In the genomic region with DNA sequence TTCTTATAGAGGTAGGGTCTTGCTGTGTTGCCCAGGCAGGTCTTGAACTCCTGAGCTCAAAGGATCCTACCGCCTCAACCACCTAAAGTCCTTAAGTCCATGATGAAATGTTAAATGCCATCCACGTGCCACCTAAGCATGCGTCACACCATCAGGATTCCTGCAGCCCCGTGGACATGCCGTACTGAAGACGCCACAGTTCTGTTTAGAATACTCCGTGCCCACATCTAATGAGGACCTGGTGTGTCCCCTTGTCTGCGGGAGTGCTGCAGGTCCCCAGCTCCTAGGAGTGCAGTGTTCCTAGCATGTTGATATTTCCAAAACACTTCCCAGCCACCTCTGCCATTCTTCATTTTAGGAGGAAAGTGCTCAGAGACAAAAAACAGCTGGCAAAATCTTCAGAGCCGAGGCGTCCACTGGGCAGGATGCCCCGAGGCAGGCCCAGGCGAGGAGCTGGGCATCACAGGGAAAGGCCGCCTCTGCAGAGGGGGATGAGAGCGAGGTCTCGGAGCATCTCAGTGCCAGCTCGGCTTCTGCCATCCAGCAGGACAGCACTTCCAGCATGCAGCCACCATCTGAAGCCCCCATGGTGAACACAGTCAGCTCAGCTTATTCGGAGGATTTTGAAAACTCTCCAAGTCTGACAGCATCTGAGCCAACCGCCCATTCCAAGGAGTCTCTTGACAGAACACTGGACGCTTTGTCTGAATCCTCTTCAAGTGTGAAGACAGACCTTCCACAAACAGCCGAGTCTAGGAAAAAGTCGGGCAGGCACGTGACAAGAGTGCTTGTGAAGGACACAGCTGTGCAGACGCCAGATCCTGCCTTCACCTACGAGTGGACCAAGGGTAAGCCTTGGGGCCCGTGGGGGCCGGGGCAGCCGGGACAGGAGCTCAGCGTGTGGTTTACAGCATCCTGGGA, we compare ENCODE assay signal across 19 cellular contexts. TPM values are rescaled to one million over a fixed set of nuclear protein-coding genes. Genes with fewer than 3 reads are reported as not detected.
DNase-seq lines count a peak whose midpoint lies in the region; ATAC-seq and TF ChIP-seq lines count a peak whose summit lies in the region.
"Had no signal": no experiment of that assay in that cellular context is flagged by ENCODE, and none has a peak within 500 bp of the region (broad histone marks: within the 10 kb centered on the region; RNA-seq: fewer than 3 reads in every experiment).

No MANE protein-coding gene starts in this region.

- CTCF ChIA-PET in CD4-positive, alpha-beta memory T cell (lab: Charles Lee; ENCODE audit: partially characterized antibody) = no interaction called here

- H3K4me3 ChIP-seq in WERI-Rb-1 (ENCODE audit: low read depth, low read length) = no peak overlapping the region
- H3K4me3 ChIP-seq in esophagus muscularis mucosa = peak overlapping the region in 3 of 4 donors; percentile 5 to 13 (median 7)
- no peak overlapping the region for H3K4me3 ChIP-seq in testis
- no peak overlapping the region for H3K4me3 ChIP-seq in CD4-positive, alpha-beta memory T cell (ENCODE audit: low read length in 2 of 2)
- H3K4me3 ChIP-seq: cardiac muscle cell had no signal

- H3K27me3 ChIP-seq in WERI-Rb-1 (ENCODE audit: insufficient read depth, low read depth, severe bottlenecking) = no peaks in the 10 kb centered on the region
- H3K27me3 ChIP-seq in esophagus muscularis mucosa = no peaks in the 10 kb centered on the region
- no peaks in the 10 kb centered on the region for H3K27me3 ChIP-seq in layer of hippocampus (ENCODE audit: control insufficient read depth, insufficient read depth, low read length)
- no peaks in the 10 kb centered on the region for H3K27me3 ChIP-seq in testis
- H3K27me3 ChIP-seq in CD4-positive, alpha-beta memory T cell (ENCODE audit: insufficient read depth, low read length) = no peaks in the 10 kb centered on the region
- H3K27me3 ChIP-seq: cardiac muscle cell had no signal

- DNase-seq in WERI-Rb-1 (peak; percentile 44), esophagus muscularis mucosa (ENCODE audit: extremely low spot score) (no peak), testis (peak; percentile 91), LoVo (ENCODE audit: low spot score) (no peak)
- DNase-seq in CD4-positive, alpha-beta memory T cell = no peak
- DNase-seq: activated CD8-positive, alpha-beta T cell treated with anti-CD3 and anti-CD28 coated beads, Interleukin-2, amount 10 ng/mL, durations not matched to agents 7 days and 5 days; activated effector memory CD4-positive, alpha-beta T cell treated with anti-CD3 and anti-CD28 coated beads, Interleukin-2, amount 50 U/mL, for 16 hours; CD4-positive, CD25-positive, alpha-beta regulatory T cell; Karpas-422; NCI-H1930; RPMI8226; stimulated activated CD4-positive, alpha-beta T cell treated with anti-CD3 and anti-CD28 coated beads, Interleukin-2, amount 100 ng/mL, for 24 hours; T-helper 9 cell had no signal

- H3K27ac Mint-ChIP-seq in CD4-positive, alpha-beta memory T cell = no peak overlapping the region
- H3K27ac Mint-ChIP-seq: activated CD8-positive, alpha-beta T cell treated with anti-CD3 and anti-CD28 coated beads, Interleukin-2, amount 10 ng/mL, durations not matched to agents 7 days and 5 days; CD4-positive, CD25-positive, alpha-beta regulatory T cell had no signal

- intact Hi-C loops in esophagus muscularis mucosa (cut with DNase I) = no loop called here
- intact Hi-C loops in testis (cut with DNase I; ENCODE audit: low total_unique reads) = no loop called here
- intact Hi-C loops in CD4-positive, alpha-beta memory T cell (cut with micrococcal nuclease) = no loop called here

- H3K4me1 ChIP-seq in esophagus muscularis mucosa (peaks cover 0 to 22% (median 18%) of the 10 kb centered on the region in 4 donors), testis (peaks cover 15% of the 10 kb centered on the region)
- H3K4me1 ChIP-seq in CD4-positive, alpha-beta memory T cell (ENCODE audit: insufficient read depth, low read length) = no peaks in the 10 kb centered on the region

- peaks cover 57% of the 10 kb centered on the region for H3K36me3 ChIP-seq in WERI-Rb-1
- peaks cover 16 to 92% (median 55%) of the 10 kb centered on the region in 4 donors for H3K36me3 ChIP-seq in esophagus muscularis mucosa
- H3K36me3 ChIP-seq in testis (ENCODE audit: low read depth, missing control alignments) = no peaks in the 10 kb centered on the region
- H3K36me3 ChIP-seq in CD4-positive, alpha-beta memory T cell (ENCODE audit: insufficient read depth, low read length) = no peaks in the 10 kb centered on the region

- H3K27me3 Mint-ChIP-seq in CD4-positive, alpha-beta memory T cell = no peaks in the 10 kb centered on the region
- H3K27me3 Mint-ChIP-seq: CD4-positive, CD25-positive, alpha-beta regulatory T cell had no signal

- H3K9me3 ChIP-seq in WERI-Rb-1 (ENCODE audit: severe bottlenecking) = no peaks in the 10 kb centered on the region
- H3K9me3 ChIP-seq in esophagus muscularis mucosa = no peaks in the 10 kb centered on the region
- no peaks in the 10 kb centered on the region for H3K9me3 ChIP-seq in testis
- H3K9me3 ChIP-seq in CD4-positive, alpha-beta memory T cell (ENCODE audit: control insufficient read depth in 1 of 2, low read length in 2 of 2) = no peaks in the 10 kb centered on the region

- TF ChIP-seq POLR2A in esophagus muscularis mucosa (IDR thresholded peaks at IDR 0.05; ENCODE audit: low read depth) = no peak
- no peak for TF ChIP-seq POLR2A in testis (IDR thresholded peaks at IDR 0.05)

- no peak overlapping the region for H3K27ac ChIP-seq in WERI-Rb-1
- H3K27ac ChIP-seq in esophagus muscularis mucosa (replicated peaks in 1 of 4) = peak overlapping the region; percentile 65 to 82 (median 72)
- H3K27ac ChIP-seq in layer of hippocampus (ENCODE audit: low read depth, low read length) = peak overlapping the region; percentile 13
- H3K27ac ChIP-seq in testis = peak overlapping the region; percentile 31 to 53
- no peak overlapping the region for H3K27ac ChIP-seq in CD4-positive, alpha-beta memory T cell (ENCODE audit: low read depth, low read length)
- H3K27ac ChIP-seq: cardiac muscle cell had no signal

- H3K9me3 Mint-ChIP-seq in CD4-positive, alpha-beta memory T cell = no peaks in the 10 kb centered on the region
- H3K9me3 Mint-ChIP-seq: CD4-positive, CD25-positive, alpha-beta regulatory T cell had no signal

- POLR2A ChIA-PET in CD4-positive, alpha-beta memory T cell (lab: Charles Lee; ENCODE audit: partially characterized antibody) = no interaction called here

- H3K4me3 Mint-ChIP-seq in CD4-positive, alpha-beta memory T cell = no peak overlapping the region
- H3K4me3 Mint-ChIP-seq: activated CD8-positive, alpha-beta T cell treated with anti-CD3 and anti-CD28 coated beads, Interleukin-2, amount 10 ng/mL, durations not matched to agents 7 days and 5 days; CD4-positive, CD25-positive, alpha-beta regulatory T cell had no signal

- no peak for TF ChIP-seq CTCF in WERI-Rb-1 (IDR thresholded peaks at IDR 0.05; ENCODE audit: low read depth, low read length)
- TF ChIP-seq CTCF in esophagus muscularis mucosa (IDR thresholded peaks at IDR 0.05) = no peak
- TF ChIP-seq CTCF in testis (IDR thresholded peaks at IDR 0.05) = no peak

- peak; percentile 67 for TF ChIP-seq EP300 in esophagus muscularis mucosa (IDR thresholded peaks at IDR 0.05)

- 67% methylated on average over 26 of the region's 28 CpGs for WGBS in esophagus muscularis mucosa
- WGBS in testis, 2 donors = 59 to 78% methylated on average over 25 to 28 of the region's 28 CpGs

- peaks cover 0 to 1% (median 0%) of the 10 kb centered on the region in 4 donors for H3K4me1 Mint-ChIP-seq in CD4-positive, alpha-beta memory T cell
- H3K4me1 Mint-ChIP-seq: CD4-positive, CD25-positive, alpha-beta regulatory T cell had no signal

- ATAC-seq in HG03095 (IDR thresholded peaks at IDR 0.05; ENCODE audit: unreplicated experiment) = no peak
- ATAC-seq: activated CD8-positive, alpha-beta T cell treated with anti-CD3 and anti-CD28 coated beads, Interleukin-2, amount 10 ng/mL, durations not matched to agents 7 days and 5 days had no signal

- H3K36me3 Mint-ChIP-seq in CD4-positive, alpha-beta memory T cell = peaks cover 3 to 8% of the 10 kb centered on the region in 2 donors

RNA-seq across cellular contexts. Expression of a gene that starts 13.2 kb away (rescaled TPM):
- 10 to 100 TPM in 1 of 4 donors, 1 to 10 TPM in 3; 7.0 to 10.4 (median 8.5) TPM for total RNA-seq in esophagus muscularis mucosa
- total RNA-seq in testis = 10 to 100 TPM; 13.6 to 35.4 TPM
- polyA plus RNA-seq in testis (ENCODE audit: insufficient read depth, low read depth, low replicate concordance) = 40.9 TPM
- total RNA-seq in CD4-positive, alpha-beta memory T cell = 1 to 10 TPM; 4.6 to 6.7 TPM
- 1 to 10 TPM in 1 of 2 donors, under 1 TPM in 1; 0.38 to 1.7 TPM for polyA plus RNA-seq in CD4-positive, alpha-beta memory T cell

RNA-seq across cellular contexts. Expression of a gene that starts 13.4 kb away (rescaled TPM):
- total RNA-seq in esophagus muscularis mucosa = not detected
- total RNA-seq in testis = 10 to 100 TPM; 40.6 to 75.7 TPM
- 102 TPM for polyA plus RNA-seq in testis (ENCODE audit: insufficient read depth, low read depth, low replicate concordance)
- total RNA-seq in CD4-positive, alpha-beta memory T cell = not detected
- not detected for polyA plus RNA-seq in CD4-positive, alpha-beta memory T cell
- total RNA-seq: activated CD8-positive, alpha-beta T cell treated with anti-CD3 and anti-CD28 coated beads, Interleukin-2, amount 10 ng/mL, durations not matched to agents 7 days and 5 days; cardiac muscle cell; CD4-positive, CD25-positive, alpha-beta regulatory T cell; endothelial cell of umbilical vein; mononuclear cell; pulmonary artery endothelial cell had no signal
- polyA plus RNA-seq: cardiac muscle cell; CD4-positive, CD25-positive, alpha-beta regulatory T cell; endothelial cell of umbilical vein had no signal

RNA-seq across cellular contexts. Expression of a gene that starts 32.8 kb away (rescaled TPM):
- total RNA-seq in esophagus muscularis mucosa (10 to 100 TPM in 3 of 4 donors, 1 to 10 TPM in 1; 9.1 to 18.0 (median 12.9) TPM), testis (10 to 100 TPM; 46.5 to 51.3 TPM)
- polyA plus RNA-seq in testis (ENCODE audit: insufficient read depth, low read depth, low replicate concordance) = 49.3 TPM
- 10 to 100 TPM; 72.9 to 73.5 TPM for total RNA-seq in CD4-positive, alpha-beta memory T cell
- 10 to 100 TPM in 1 of 2 donors, 1 to 10 TPM in 1; 5.3 to 24.6 TPM for polyA plus RNA-seq in CD4-positive, alpha-beta memory T cell

RNA-seq across cellular contexts. Expression of a gene that starts 37.6 kb away (rescaled TPM):
- total RNA-seq in esophagus muscularis mucosa = 10 to 100 TPM; 14.2 to 30.8 (median 18.0) TPM
- 10 to 100 TPM; 51.8 to 55.8 TPM for total RNA-seq in testis
- 36.5 TPM for polyA plus RNA-seq in testis (ENCODE audit: insufficient read depth, low read depth, low replicate concordance)
- total RNA-seq in CD4-positive, alpha-beta memory T cell = 10 to 100 TPM; 53.6 to 55.8 TPM
- 10 to 100 TPM in 1 of 2 donors, 1 to 10 TPM in 1; 6.6 to 12.7 TPM for polyA plus RNA-seq in CD4-positive, alpha-beta memory T cell

Comparison
In these comparisons a context has a peak if more than half of its experiments do, and no peak if none do; other contexts are left out.
1. DNase-seq: peak in WERI-Rb-1 (single experiment) and testis (single experiment); none in esophagus muscularis mucosa (single experiment), CD4-positive, alpha-beta memory T cell (0 of 5) and LoVo (single experiment).
2. H3K27ac ChIP-seq: peak in esophagus muscularis mucosa (4 of 4), layer of hippocampus (single experiment) and testis (2 of 2); none in WERI-Rb-1 (single experiment) and CD4-positive, alpha-beta memory T cell (single experiment).
3. H3K4me3 ChIP-seq: peak in esophagus muscularis mucosa (3 of 4); none in WERI-Rb-1 (single experiment), testis (0 of 2) and CD4-positive, alpha-beta memory T cell (0 of 2).
4. RNA of a gene that starts 13.4 kb away (total RNA-seq): 40.6 to 75.7 TPM in testis; not detected in CD4-positive, alpha-beta memory T cell and not detected in esophagus muscularis mucosa; every median in the first group is over 10 times any median in the second.